13 cellular contexts compared by ENCODE assay signal in the genomic region with DNA sequence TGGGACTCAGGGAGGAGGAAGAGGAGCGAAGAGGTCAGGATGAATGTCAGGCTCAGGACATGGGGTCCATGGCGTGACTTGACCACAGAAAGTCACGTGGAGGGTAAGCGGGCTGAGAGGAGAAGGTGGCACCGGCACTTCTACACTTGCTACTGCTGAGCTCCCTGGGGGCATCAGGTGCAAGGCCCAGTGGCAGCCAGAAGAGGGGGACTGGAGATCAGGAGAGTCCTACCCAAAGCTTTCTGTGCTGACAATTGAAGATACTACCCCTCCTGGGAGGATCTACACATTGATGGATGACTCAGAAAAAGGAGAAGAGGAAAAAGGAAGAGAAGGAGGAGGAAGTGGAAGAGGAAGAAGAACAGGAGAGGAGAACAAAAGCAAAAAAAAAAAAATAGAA. TPM values are rescaled to one million over a fixed set of nuclear protein-coding genes. Genes with fewer than 3 reads are reported as not detected.
DNase-seq lines count a peak whose midpoint lies in the region; ATAC-seq, FAIRE-seq and TF ChIP-seq lines count a peak whose summit lies in the region.
"Had no signal": no experiment of that assay in that cellular context is flagged by ENCODE, and none has a peak within 500 bp of the region (broad histone marks: within the 10 kb centered on the region; RNA-seq: fewer than 3 reads in every experiment).

No MANE protein-coding gene starts in this region.

- H3K36me3 ChIP-seq in breast epithelium (no peaks in the 10 kb centered on the region), astrocyte (ENCODE audit: insufficient read depth, low read length) (no peaks in the 10 kb centered on the region)

- H3K79me2 ChIP-seq in astrocyte (ENCODE audit: insufficient read depth, low read length): no peaks in the 10 kb centered on the region

- no peak overlapping the region for H3K9ac ChIP-seq in astrocyte (ENCODE audit: low read length)

- peak overlapping the region in 1 of 2 donors; percentile 23 for H3K27ac ChIP-seq in breast epithelium
- H3K27ac ChIP-seq in astrocyte (ENCODE audit: low read depth, low read length): peak overlapping the region; percentile 63

- ATAC-seq in stimulated activated memory B cell treated with anti-CD40 and anti-IgM and Interleukin-4, amounts not matched to agents 10 μg/mL and 1 μg/mL and 100 μg/mL, for 72 hours: peak; percentile 71

- CTCF ChIA-PET in MCF 10A (lab: Yijun Ruan, JAX): interaction anchor here (0.7 to 7.6 kb wide), 7 partner anchors 16 to 480 kb away, joined by 3 to 62 read pairs (median 4); no protein-coding TSS in a partner anchor

- POLR2A ChIA-PET in MCF 10A (lab: Yijun Ruan, JAX): interaction anchor here (0.6 to 1.6 kb wide), 3 partner anchors 34 to 482 kb away, joined by 4 to 7 read pairs (median 4); no protein-coding TSS in a partner anchor

- H3K9me3 ChIP-seq in breast epithelium (no peaks in the 10 kb centered on the region), astrocyte (ENCODE audit: insufficient read depth, low read depth, low read length) (no peaks in the 10 kb centered on the region)

- H3K27ac Mint-ChIP-seq in MCF 10A (ENCODE audit: low read depth, unreplicated experiment): peak overlapping the region; percentile 91
- no peak overlapping the region for H3K27ac Mint-ChIP-seq in astrocyte (ENCODE audit: unreplicated experiment)
- H3K27ac Mint-ChIP-seq in stimulated activated memory B cell treated with anti-CD40 and anti-IgM and Interleukin-4, amounts not matched to agents 10 μg/mL and 1 μg/mL and 100 μg/mL, for 72 hours: peak overlapping the region; percentile 73

- H3K4me3 ChIP-seq in breast epithelium: no peak overlapping the region
- no peak overlapping the region for H3K4me3 ChIP-seq in astrocyte (ENCODE audit: insufficient read depth, low read depth, low read length)

- H3K36me3 Mint-ChIP-seq in MCF 10A (ENCODE audit: insufficient read depth, unreplicated experiment) (peaks cover 36% of the 10 kb centered on the region), astrocyte (ENCODE audit: low read depth, unreplicated experiment) (no peaks in the 10 kb centered on the region)
- H3K36me3 Mint-ChIP-seq in stimulated activated memory B cell treated with anti-CD40 and anti-IgM and Interleukin-4, amounts not matched to agents 10 μg/mL and 1 μg/mL and 100 μg/mL, for 72 hours: no peaks in the 10 kb centered on the region
- H3K36me3 Mint-ChIP-seq: CD8-positive, alpha-beta memory T cell had no signal

- H3K4me1 ChIP-seq in breast epithelium (no peaks in the 10 kb centered on the region), astrocyte (ENCODE audit: insufficient read depth, low read length) (peaks cover 40% of the 10 kb centered on the region)

- H3K4me2 ChIP-seq in astrocyte (ENCODE audit: low read length): peak overlapping the region; percentile 21

- TF ChIP-seq CTCF in MCF 10A (IDR thresholded peaks at IDR 0.05; ENCODE audit: unreplicated experiment) (no peak), breast epithelium (IDR thresholded peaks at IDR 0.05) (no peak), astrocyte (IDR thresholded peaks at IDR 0.05; ENCODE audit: insufficient read depth, low read depth, low read length) (no peak)

- H2AFZ ChIP-seq in astrocyte (ENCODE audit: low read depth, low read length): no peak overlapping the region

- intact Hi-C loops in MCF 10A (cut with micrococcal nuclease) (no loop called here), breast epithelium (cut with DNase I; ENCODE audit: low total_unique reads) (loop anchor here (5.0 kb wide), 1 partner anchor 483 kb away; no protein-coding TSS in a partner anchor)

- H3K9me3 Mint-ChIP-seq in MCF 10A (ENCODE audit: unreplicated experiment): no peaks in the 10 kb centered on the region
- H3K9me3 Mint-ChIP-seq in astrocyte (ENCODE audit: unreplicated experiment): no peaks in the 10 kb centered on the region
- no peaks in the 10 kb centered on the region for H3K9me3 Mint-ChIP-seq in stimulated activated memory B cell treated with anti-CD40 and anti-IgM and Interleukin-4, amounts not matched to agents 10 μg/mL and 1 μg/mL and 100 μg/mL, for 72 hours
- H3K9me3 Mint-ChIP-seq: CD8-positive, alpha-beta memory T cell had no signal

- H3K4me1 Mint-ChIP-seq in MCF 10A (ENCODE audit: insufficient read depth, unreplicated experiment) (peaks cover 48% of the 10 kb centered on the region), astrocyte (ENCODE audit: low read depth, unreplicated experiment) (peaks cover 35% of the 10 kb centered on the region)
- peaks cover 37% of the 10 kb centered on the region for H3K4me1 Mint-ChIP-seq in stimulated activated memory B cell treated with anti-CD40 and anti-IgM and Interleukin-4, amounts not matched to agents 10 μg/mL and 1 μg/mL and 100 μg/mL, for 72 hours

- no peak overlapping the region for H3K4me3 Mint-ChIP-seq in MCF 10A (ENCODE audit: unreplicated experiment)
- H3K4me3 Mint-ChIP-seq in astrocyte (ENCODE audit: unreplicated experiment): no peak overlapping the region
- H3K4me3 Mint-ChIP-seq in stimulated activated memory B cell treated with anti-CD40 and anti-IgM and Interleukin-4, amounts not matched to agents 10 μg/mL and 1 μg/mL and 100 μg/mL, for 72 hours: no peak overlapping the region
- H3K4me3 Mint-ChIP-seq: CD8-positive, alpha-beta memory T cell had no signal

- no peaks in the 10 kb centered on the region for H3K27me3 Mint-ChIP-seq in MCF 10A (ENCODE audit: insufficient read depth, unreplicated experiment)
- no peaks in the 10 kb centered on the region for H3K27me3 Mint-ChIP-seq in astrocyte (ENCODE audit: low read depth, unreplicated experiment)
- no peaks in the 10 kb centered on the region for H3K27me3 Mint-ChIP-seq in stimulated activated memory B cell treated with anti-CD40 and anti-IgM and Interleukin-4, amounts not matched to agents 10 μg/mL and 1 μg/mL and 100 μg/mL, for 72 hours

- H4K20me1 ChIP-seq in astrocyte (ENCODE audit: insufficient read depth, low read length): no peaks in the 10 kb centered on the region

- H3K27me3 ChIP-seq in breast epithelium (no peaks in the 10 kb centered on the region), astrocyte (ENCODE audit: insufficient read depth, low read length) (no peaks in the 10 kb centered on the region)

- no peak for FAIRE-seq in astrocyte (lab: Jason Lieb, UNC)
- FAIRE-seq: RCC 7860 had no signal

- DNase-seq in MCF 10A (ENCODE audit: unreplicated experiment): no peak
- DNase-seq in breast epithelium (ENCODE audit: low spot score in 2 of 2): no peak
- DNase-seq in M059J (ENCODE audit: low read depth): peak; percentile 18
- DNase-seq in astrocyte (ENCODE audit: low read depth): no peak
- DNase-seq in NCI-H1694 (lab: John Stamatoyannopoulos, UW): no peak
- DNase-seq in NCI-H345 (lab: John Stamatoyannopoulos, UW): no peak
- DNase-seq in KBM-7: no peak
- DNase-seq: amygdala; CD8-positive, alpha-beta memory T cell; NCI-H1105; substantia nigra had no signal

- in situ Hi-C loops in KBM-7 (cut with MboI; ENCODE audit: low pct_unique_long_range_greater_than_20kb, low sequenced_read_pairs): no loop called here

- BruUV-seq in MCF 10A (replicated peaks; lab: Mats Ljungman, UMichigan): no TSS peak

- TF ChIP-seq POLR2A in breast epithelium (IDR thresholded peaks at IDR 0.05): no peak

RNA-seq across cellular contexts. Expression of a gene that starts 41.3 kb away (rescaled TPM):
- 25.7 and 29.4 TPM in 2 replicates for total RNA-seq in MCF 10A (2022)
- total RNA-seq in breast epithelium: 10 to 100 TPM; 16.6 to 71.3 (median 51.5) TPM
- 2.5 and 6.4 TPM in 2 replicates for total RNA-seq in M059J (2014; rRNA removed; shearing (Covaris generic))
- total RNA-seq in astrocyte: 2.7 and 4.5 TPM in 2 replicates
